In the genomic region with DNA sequence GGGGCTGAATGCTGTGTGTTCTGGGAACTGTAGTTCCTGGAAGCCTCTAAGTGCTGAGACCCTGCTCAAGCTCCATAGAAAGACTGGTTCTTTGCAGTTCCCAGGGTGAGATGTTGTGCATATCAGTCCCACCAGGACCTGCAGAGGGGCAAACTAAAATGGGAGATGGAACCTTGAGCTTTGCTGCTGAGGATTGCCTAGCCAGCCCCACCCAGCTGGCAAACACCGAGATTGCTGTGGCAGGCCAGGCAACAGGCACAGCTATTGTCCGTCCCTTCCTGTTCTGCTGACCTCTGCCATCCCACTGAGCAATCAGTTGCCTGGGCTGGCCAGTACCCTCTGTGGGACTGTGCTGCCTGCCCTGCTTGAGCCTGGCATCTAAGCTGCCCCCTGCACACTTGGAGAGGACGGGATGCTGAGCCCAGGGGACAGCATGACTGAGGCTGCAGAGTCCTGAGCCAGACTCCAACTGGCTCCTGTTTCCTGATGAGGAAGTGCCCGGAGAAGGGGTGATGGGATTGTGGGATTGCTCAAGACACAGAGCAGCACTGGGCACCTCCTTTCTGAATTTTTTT, we compare ENCODE assay signal across 10 cellular contexts. TPM values are rescaled to one million over a fixed set of nuclear protein-coding genes. Genes with fewer than 3 reads are reported as not detected.
DNase-seq lines count a peak whose midpoint lies in the region; ATAC-seq and TF ChIP-seq lines count a peak whose summit lies in the region.
"Had no signal": no experiment of that assay in that cellular context is flagged by ENCODE, and none has a peak within 500 bp of the region (broad histone marks: within the 10 kb centered on the region; RNA-seq: fewer than 3 reads in every experiment).

No MANE protein-coding gene starts in this region.

- peak overlapping the region; percentile 99 for H3K4me2 ChIP-seq in Loucy (ENCODE audit: low read depth, low read length, poor library complexity, severe bottlenecking)

- no peaks in the 10 kb centered on the region for H3K27me3 Mint-ChIP-seq in neural crest cell (ENCODE audit: low read depth)

- TF ChIP-seq CTCF in C4-2B (conservative IDR thresholded peaks at IDR 0.05) (no peak), Loucy (conservative IDR thresholded peaks at IDR 0.05; ENCODE audit: low read length) (no peak), neural crest cell (conservative IDR thresholded peaks at IDR 0.05) (no peak)

- H3K27me3 ChIP-seq in Loucy (ENCODE audit: insufficient read depth, low read length, poor library complexity, severe bottlenecking) = no peaks in the 10 kb centered on the region
- H3K27me3 ChIP-seq in effector memory CD4-positive, alpha-beta T cell (replicated peaks; ENCODE audit: control insufficient read depth, insufficient read depth, low read length, poor library complexity, severe bottlenecking) = no peaks in the 10 kb centered on the region

- H4K20me1 ChIP-seq in Loucy (ENCODE audit: insufficient read depth, low read length, poor library complexity, severe bottlenecking) = no peaks in the 10 kb centered on the region

- no peak overlapping the region for H3K9ac ChIP-seq in Loucy (ENCODE audit: low read depth, low read length, poor library complexity, severe bottlenecking)

- peak overlapping the region; percentile 77 for H3K27ac ChIP-seq in C4-2B
- peak overlapping the region; percentile 92 for H3K27ac ChIP-seq in epithelial cell of prostate
- no peak overlapping the region for H3K27ac ChIP-seq in effector memory CD4-positive, alpha-beta T cell (ENCODE audit: insufficient read depth, low read length, poor library complexity, severe bottlenecking)
- H3K27ac ChIP-seq: HL-60 had no signal

- H3K4me1 Mint-ChIP-seq in neural crest cell = peaks cover 30% of the 10 kb centered on the region

- H3K79me2 ChIP-seq in Loucy (ENCODE audit: insufficient read depth, low read length) = peaks cover 10% of the 10 kb centered on the region; the same call in 1 of the 2 replicates

- peak overlapping the region; percentile 77 for H3K27ac Mint-ChIP-seq in neural crest cell (ENCODE audit: unreplicated experiment)

- H3K36me3 ChIP-seq in Loucy (ENCODE audit: insufficient read depth, low read length) = no peaks in the 10 kb centered on the region
- H3K36me3 ChIP-seq in effector memory CD4-positive, alpha-beta T cell (ENCODE audit: control insufficient read depth, insufficient read depth, low read length) = no peaks in the 10 kb centered on the region

- no peaks in the 10 kb centered on the region for H3K9me3 ChIP-seq in Loucy (ENCODE audit: insufficient read depth, low read depth, low read length)
- no peaks in the 10 kb centered on the region for H3K9me3 ChIP-seq in effector memory CD4-positive, alpha-beta T cell (ENCODE audit: control insufficient read depth, low read length)

- H3K9me3 Mint-ChIP-seq in neural crest cell = no peaks in the 10 kb centered on the region

- H3F3A ChIP-seq in Loucy (ENCODE audit: low read depth) = no peaks in the 10 kb centered on the region

- peaks cover 7% of the 10 kb centered on the region for H3K36me3 Mint-ChIP-seq in neural crest cell (ENCODE audit: low read depth)

- H3K4me3 ChIP-seq in Loucy (ENCODE audit: low read length, poor library complexity, severe bottlenecking) = no peak overlapping the region
- H3K4me3 ChIP-seq in effector memory CD4-positive, alpha-beta T cell (ENCODE audit: insufficient read depth, low read depth, low read length, poor library complexity, severe bottlenecking) = no peak overlapping the region
- H3K4me3 ChIP-seq: GM12878 had no signal

- no peaks in the 10 kb centered on the region for H3K9me2 ChIP-seq in Loucy (replicated peaks; ENCODE audit: low read depth, low read length)

- H2AFZ ChIP-seq in Loucy (ENCODE audit: low read length) = peak overlapping the region; percentile 92; the same call in 1 of the 2 replicates

- peak overlapping the region; percentile 84 for H3K4me3 Mint-ChIP-seq in neural crest cell

- DNase-seq in epithelial cell of prostate (ENCODE audit: low read depth, low spot score) (no peak), neural crest cell (ENCODE audit: low read depth, low spot score) (no peak), NCI-H187 treated with DMSO at 0.1 percent for 48 hours (lab: John Stamatoyannopoulos, UW) (no peak)
- no peak for DNase-seq in effector memory CD4-positive, alpha-beta T cell

- ATAC-seq in GM19463 (IDR thresholded peaks at IDR 0.05; ENCODE audit: unreplicated experiment) (no peak), GM19324 (IDR thresholded peaks at IDR 0.05; ENCODE audit: low FRiP score, unreplicated experiment) (no peak)
- ATAC-seq: GM12878 had no signal

- H3K4me1 ChIP-seq in Loucy (ENCODE audit: insufficient read depth, low read length, poor library complexity, severe bottlenecking) = peaks cover 18% of the 10 kb centered on the region
- peaks cover 6% of the 10 kb centered on the region for H3K4me1 ChIP-seq in effector memory CD4-positive, alpha-beta T cell (ENCODE audit: control insufficient read depth, insufficient read depth, low read length, poor library complexity, severe bottlenecking)

RNA-seq across cellular contexts. Expression of a gene that starts 1.5 kb away (rescaled TPM):
- total RNA-seq in neural crest cell = 72.5 and 73.0 TPM in 2 replicates

RNA-seq across cellular contexts. Expression of a gene that starts 20.8 kb away (rescaled TPM):
- total RNA-seq in neural crest cell = 89.4 and 94.2 TPM in 2 replicates

RNA-seq across cellular contexts. Expression of a gene that starts 22.3 kb away (rescaled TPM):
- 0.27 and 0.40 TPM in 2 replicates for total RNA-seq in neural crest cell
- total RNA-seq: GM12878 had no signal

RNA-seq across cellular contexts. Expression of a gene that starts 32.0 kb away (rescaled TPM):
- 177 and 185 TPM in 2 replicates for total RNA-seq in neural crest cell
